ENCODE assay signal across 8 cellular contexts in genomic region chr7:38463277-38464224, GRCh38.
A peak's percentile ranks its signal among the peaks of the same experiment; 100 is the strongest.
DNase-seq lines count a peak whose midpoint lies in the region; ATAC-seq and TF ChIP-seq lines count a peak whose summit lies in the region.

No MANE protein-coding gene starts in this region.

- H3K9me3 Mint-ChIP-seq in chondrocyte (ENCODE audit: low read depth) (peaks cover 18% of the 10 kb centered on the region), endodermal cell (peaks cover 12% of the 10 kb centered on the region)

- H3K4me3 ChIP-seq in endodermal cell (ENCODE audit: low read length): no peak overlapping the region

- H3K36me3 Mint-ChIP-seq in chondrocyte (ENCODE audit: low read depth) (peaks cover 6% of the 10 kb centered on the region), endodermal cell (ENCODE audit: low read depth) (no peaks in the 10 kb centered on the region)

- no peak for TF ChIP-seq CTCF in chondrocyte (IDR thresholded peaks at IDR 0.05)
- no peak for TF ChIP-seq CTCF in endodermal cell (conservative IDR thresholded peaks at IDR 0.05)

- DNase-seq in AG08395 (ENCODE audit: low spot score) (peak; percentile 44), chondrocyte (ENCODE audit: low spot score) (peak; percentile 91), endodermal cell (no peak)
- DNase-seq in activated CD4-positive, alpha-beta T cell treated with anti-CD3 and anti-CD28 coated beads for 24 hours (ENCODE audit: low read depth in 2 of 2): peak; percentile 71 to 82
- peak; percentile 67 to 83 for DNase-seq in stimulated activated CD4-positive, alpha-beta T cell treated with anti-CD3 and anti-CD28 coated beads, Interleukin-12 subunit alpha, Interleukin-12 subunit beta, amount 100 ng/mL, for 24 hours (ENCODE audit: low read depth in 2 of 2)

- H3K27me3 Mint-ChIP-seq in chondrocyte (ENCODE audit: low read depth): no peaks in the 10 kb centered on the region
- H3K27me3 Mint-ChIP-seq in endodermal cell (ENCODE audit: insufficient read depth): peaks cover 21% of the 10 kb centered on the region

- no peak overlapping the region for H3K4me3 Mint-ChIP-seq in chondrocyte (ENCODE audit: unreplicated experiment)
- H3K4me3 Mint-ChIP-seq in endodermal cell: no peak overlapping the region

- H3K9ac ChIP-seq in endodermal cell (ENCODE audit: extremely low read depth, low read length, poor library complexity, severe bottlenecking): no peak overlapping the region

- ATAC-seq in GM19372 (IDR thresholded peaks at IDR 0.05; ENCODE audit: low read depth, unreplicated experiment): peak; percentile 96
- peak; percentile 86 for ATAC-seq in HG03439 (IDR thresholded peaks at IDR 0.05; ENCODE audit: unreplicated experiment)
- ATAC-seq in GM19324 (IDR thresholded peaks at IDR 0.05; ENCODE audit: low FRiP score, unreplicated experiment): no peak

- peaks cover 14% of the 10 kb centered on the region for H3K9me3 ChIP-seq in endodermal cell (ENCODE audit: control insufficient read depth, low read length)

- no peaks in the 10 kb centered on the region for H3K36me3 ChIP-seq in endodermal cell (ENCODE audit: control insufficient read depth, insufficient read depth, low read length)

- no peak overlapping the region for H3K27ac Mint-ChIP-seq in chondrocyte (ENCODE audit: unreplicated experiment)
- no peak overlapping the region for H3K27ac Mint-ChIP-seq in endodermal cell

- H3K4me1 Mint-ChIP-seq in chondrocyte (ENCODE audit: low read depth): peaks cover 19% of the 10 kb centered on the region
- no peaks in the 10 kb centered on the region for H3K4me1 Mint-ChIP-seq in endodermal cell

- H3K27me3 ChIP-seq in endodermal cell (ENCODE audit: control insufficient read depth, insufficient read depth, low read length, poor library complexity, severe bottlenecking): peaks cover 54% of the 10 kb centered on the region

- WGBS in endodermal cell (ENCODE audit: insufficient coverage in 1 of 2, insufficient read length in 1 of 2), 2 experiments: 88 to 97% methylated on average over 6 to 8 of the region's 8 CpGs

- no peak overlapping the region for H3K27ac ChIP-seq in endodermal cell (ENCODE audit: low read depth, low read length)

- H3K4me1 ChIP-seq in endodermal cell (ENCODE audit: control insufficient read depth, insufficient read depth, low read length): no peaks in the 10 kb centered on the region
